Comparison of ENCODE assay signal across 14 cellular contexts in genomic region chr16:30553396-30553899, GRCh38. TPM values are rescaled to one million over a fixed set of nuclear protein-coding genes. Genes with fewer than 3 reads are reported as not detected.
A peak's percentile ranks its signal among the peaks of the same experiment; 100 is the strongest.
DNase-seq lines count a peak whose midpoint lies in the region; ATAC-seq and TF ChIP-seq lines count a peak whose summit lies in the region.
"Had no signal": no experiment of that assay in that cellular context is flagged by ENCODE, and none has a peak within 500 bp of the region (broad histone marks: within the 10 kb centered on the region; RNA-seq: fewer than 3 reads in every experiment).

No MANE protein-coding gene starts in this region.

- H3K9me3 ChIP-seq in cardiac muscle cell (ENCODE audit: low read depth) (no peaks in the 10 kb centered on the region), heart right ventricle (no peaks in the 10 kb centered on the region)

- CTCF ChIA-PET in RWPE1 (lab: Yijun Ruan, JAX): interaction anchor here (0.6 kb wide), 2 partner anchors 55 to 144 kb away, joined by 4 to 7 read pairs; no protein-coding TSS in a partner anchor

- TF ChIP-seq CTCF in cardiac muscle cell (IDR thresholded peaks at IDR 0.05; ENCODE audit: low read depth, low read length) (no peak), heart right ventricle (IDR thresholded peaks at IDR 0.05) (no peak), RWPE1 (conservative IDR thresholded peaks at IDR 0.05; ENCODE audit: low read depth) (no peak)

- POLR2A ChIA-PET in RWPE1 (lab: Yijun Ruan, JAX; ENCODE audit: low non-redundant PET): no interaction called here

- H3K27ac ChIP-seq in cardiac muscle cell (peak overlapping the region; percentile 74), heart right ventricle (peak overlapping the region in 5 of 10 donors; percentile 35 to 68 (median 43)), RWPE1 (peak overlapping the region; percentile 26; the same call in 1 of the 2 replicates)
- H3K27ac ChIP-seq: WERI-Rb-1 had no signal

- no peak for DNase-seq in cardiac muscle cell (ENCODE audit: low read depth in 1 of 2, low spot score in 1 of 2)
- no peak for DNase-seq in heart right ventricle
- no peak for DNase-seq in RWPE1 (ENCODE audit: low spot score)
- DNase-seq in stimulated activated naive B cell treated with anti-CD40 and anti-IgM and Interleukin-4, amounts not matched to agents 10 μg/mL and 1 μg/mL and 100 μg/mL, for 72 hours: no peak
- no peak for DNase-seq in stimulated activated CD4-positive, alpha-beta T cell treated with anti-CD3 and anti-CD28 coated beads, Interleukin-12 subunit alpha, Interleukin-12 subunit beta, amount 100 ng/mL, for 4 hours
- no peak for DNase-seq in nucleus accumbens (lab: John Stamatoyannopoulos, UW)
- DNase-seq: GDM1, GOT3, Karpas-422, NCI-H187 treated with DMSO at 0.1 percent for 48 hours, SHP77, WERI-Rb-1 had no signal

- no peaks in the 10 kb centered on the region for H3K27me3 Mint-ChIP-seq in dendritic cell treated with granulocyte-macrophage colony-stimulating factor and Interleukin-4, amounts not matched to agents 40 ng/mL and 50 ng/mL, for 4 days
- no peaks in the 10 kb centered on the region for H3K27me3 Mint-ChIP-seq in stimulated activated naive B cell treated with anti-CD40 and anti-IgM and Interleukin-4, amounts not matched to agents 10 μg/mL and 1 μg/mL and 100 μg/mL, for 72 hours

- intact Hi-C loops in heart right ventricle (cut with DNase I): loop anchor here in 1 of 10 donors (2.0 kb wide), 1 partner anchor 15 kb away; no protein-coding TSS in a partner anchor
- intact Hi-C loops in dendritic cell treated with granulocyte-macrophage colony-stimulating factor and Interleukin-4, amounts not matched to agents 40 ng/mL and 50 ng/mL, for 4 days (cut with micrococcal nuclease): no loop called here

- H3K4me3 Mint-ChIP-seq in dendritic cell treated with granulocyte-macrophage colony-stimulating factor and Interleukin-4, amounts not matched to agents 40 ng/mL and 50 ng/mL, for 4 days: peak overlapping the region; percentile 6
- no peak overlapping the region for H3K4me3 Mint-ChIP-seq in stimulated activated naive B cell treated with anti-CD40 and anti-IgM and Interleukin-4, amounts not matched to agents 10 μg/mL and 1 μg/mL and 100 μg/mL, for 72 hours

- H3K4me1 ChIP-seq in cardiac muscle cell (ENCODE audit: low read depth) (peaks cover 35% of the 10 kb centered on the region), heart right ventricle (peaks cover 0 to 69% (median 43%) of the 10 kb centered on the region in 9 donors)

- H3K27ac Mint-ChIP-seq in dendritic cell treated with granulocyte-macrophage colony-stimulating factor and Interleukin-4, amounts not matched to agents 40 ng/mL and 50 ng/mL, for 4 days: peak overlapping the region; percentile 79
- peak overlapping the region; percentile 59 for H3K27ac Mint-ChIP-seq in stimulated activated naive B cell treated with anti-CD40 and anti-IgM and Interleukin-4, amounts not matched to agents 10 μg/mL and 1 μg/mL and 100 μg/mL, for 72 hours

- 81 to 86% methylated on average over 2 of the region's 2 CpGs for WGBS in heart right ventricle, 2 donors

- H3K4me3 ChIP-seq in cardiac muscle cell: no peak overlapping the region
- H3K4me3 ChIP-seq in heart right ventricle: no peak overlapping the region

- no peaks in the 10 kb centered on the region for H3K27me3 ChIP-seq in cardiac muscle cell
- H3K27me3 ChIP-seq in heart right ventricle: no peaks in the 10 kb centered on the region

- ATAC-seq in heart right ventricle (no peak), HG03175 (IDR thresholded peaks at IDR 0.05; ENCODE audit: unreplicated experiment) (no peak)
- ATAC-seq in stimulated activated naive B cell treated with anti-CD40 and anti-IgM and Interleukin-4, amounts not matched to agents 10 μg/mL and 1 μg/mL and 100 μg/mL, for 72 hours (replicated peaks): no peak

- H3K36me3 Mint-ChIP-seq in dendritic cell treated with granulocyte-macrophage colony-stimulating factor and Interleukin-4, amounts not matched to agents 40 ng/mL and 50 ng/mL, for 4 days (ENCODE audit: low read depth): peaks cover 51% of the 10 kb centered on the region
- peaks cover 29 to 33% of the 10 kb centered on the region in 2 donors for H3K36me3 Mint-ChIP-seq in stimulated activated naive B cell treated with anti-CD40 and anti-IgM and Interleukin-4, amounts not matched to agents 10 μg/mL and 1 μg/mL and 100 μg/mL, for 72 hours

- peaks cover 51% of the 10 kb centered on the region for H3K4me1 Mint-ChIP-seq in dendritic cell treated with granulocyte-macrophage colony-stimulating factor and Interleukin-4, amounts not matched to agents 40 ng/mL and 50 ng/mL, for 4 days (ENCODE audit: low read depth)
- peaks cover 23 to 59% of the 10 kb centered on the region in 2 donors for H3K4me1 Mint-ChIP-seq in stimulated activated naive B cell treated with anti-CD40 and anti-IgM and Interleukin-4, amounts not matched to agents 10 μg/mL and 1 μg/mL and 100 μg/mL, for 72 hours

- peaks cover 11% of the 10 kb centered on the region for H3K36me3 ChIP-seq in cardiac muscle cell
- H3K36me3 ChIP-seq in heart right ventricle: peaks cover 0 to 40% (median 15%) of the 10 kb centered on the region in 9 donors

- H3K9me3 Mint-ChIP-seq in dendritic cell treated with granulocyte-macrophage colony-stimulating factor and Interleukin-4, amounts not matched to agents 40 ng/mL and 50 ng/mL, for 4 days: no peaks in the 10 kb centered on the region
- no peaks in the 10 kb centered on the region for H3K9me3 Mint-ChIP-seq in stimulated activated naive B cell treated with anti-CD40 and anti-IgM and Interleukin-4, amounts not matched to agents 10 μg/mL and 1 μg/mL and 100 μg/mL, for 72 hours

RNA-seq across cellular contexts. Expression of gene ZNF764, which starts 4.7 kb away (rescaled TPM):
- total RNA-seq in cardiac muscle cell (25.3 and 34.7 TPM in 2 replicates), heart right ventricle (10 to 100 TPM in 5 of 10 donors, 1 to 10 TPM in 5; 6.3 to 15.3 (median 10.3) TPM)
- polyA plus RNA-seq in cardiac muscle cell (12.0 and 17.9 TPM in 2 replicates), heart right ventricle (10 to 100 TPM in 1 of 2 donors, 1 to 10 TPM in 1; 5.6 to 11.7 TPM)

RNA-seq across cellular contexts. Expression of gene ZNF688, which starts 18.1 kb away (rescaled TPM):
- 18.3 and 22.0 TPM in 2 replicates for total RNA-seq in cardiac muscle cell
- polyA plus RNA-seq in cardiac muscle cell: 12.4 and 25.0 TPM in 2 replicates
- 10 to 100 TPM in 7 of 10 donors, 1 to 10 TPM in 3; 6.3 to 16.2 (median 12.4) TPM for total RNA-seq in heart right ventricle
- 10 to 100 TPM in 1 of 2 donors, 1 to 10 TPM in 1; 9.3 to 23.8 TPM for polyA plus RNA-seq in heart right ventricle

RNA-seq across cellular contexts. Expression of gene ZNF747, which starts 18.8 kb away (rescaled TPM):
- 16.2 and 17.7 TPM in 2 replicates for total RNA-seq in cardiac muscle cell
- 12.7 and 17.5 TPM in 2 replicates for polyA plus RNA-seq in cardiac muscle cell
- total RNA-seq in heart right ventricle: 10 to 100 TPM in 7 of 10 donors, 1 to 10 TPM in 3; 8.5 to 14.3 (median 10.7) TPM
- 1 to 10 TPM; 8.5 to 9.2 TPM for polyA plus RNA-seq in heart right ventricle

RNA-seq across cellular contexts. Expression of gene ZNF768, which starts 27.1 kb away (rescaled TPM):
- total RNA-seq in cardiac muscle cell: 73.1 and 79.1 TPM in 2 replicates
- polyA plus RNA-seq in cardiac muscle cell: 19.4 and 31.0 TPM in 2 replicates
- total RNA-seq in heart right ventricle: 10 to 100 TPM; 36.0 to 71.7 (median 43.3) TPM
- 10 to 100 TPM; 51.8 to 75.1 TPM for polyA plus RNA-seq in heart right ventricle

RNA-seq across cellular contexts. Expression of gene ZNF785, which starts 32.0 kb away (rescaled TPM):
- 19.3 and 25.5 TPM in 2 replicates for total RNA-seq in cardiac muscle cell
- polyA plus RNA-seq in cardiac muscle cell: 12.0 and 12.9 TPM in 2 replicates
- 1 to 10 TPM; 2.8 to 8.4 (median 5.4) TPM for total RNA-seq in heart right ventricle
- 1 to 10 TPM; 3.0 to 7.4 TPM for polyA plus RNA-seq in heart right ventricle
